8 cellular contexts compared by ENCODE assay signal in genomic region chr1:9294910-9295636, GRCh38. TPM values are rescaled to one million over a fixed set of nuclear protein-coding genes. Genes with fewer than 3 reads are reported as not detected.
DNase-seq lines count a peak whose midpoint lies in the region; ATAC-seq and TF ChIP-seq lines count a peak whose summit lies in the region.
"Had no signal": no experiment of that assay in that cellular context is flagged by ENCODE, and none has a peak within 500 bp of the region (broad histone marks: within the 10 kb centered on the region; RNA-seq: fewer than 3 reads in every experiment).

No MANE protein-coding gene starts in this region.

- no peak overlapping the region for H2AFZ ChIP-seq in osteoblast (ENCODE audit: low read length)

- no peak overlapping the region for H3K27ac ChIP-seq in endodermal cell (ENCODE audit: low read depth, low read length)
- peak overlapping the region; percentile 26 for H3K27ac ChIP-seq in osteoblast (ENCODE audit: low read depth, low read length)

- no peak for ATAC-seq in HG03097 (IDR thresholded peaks at IDR 0.05; ENCODE audit: low FRiP score, unreplicated experiment)
- no peak for ATAC-seq in GM21447 (IDR thresholded peaks at IDR 0.05; ENCODE audit: unreplicated experiment)

- no peak overlapping the region for H3K27ac Mint-ChIP-seq in endodermal cell
- H3K27ac Mint-ChIP-seq: natural killer cell treated with Interleukin-12 subunit alpha and Interleukin-12 subunit beta and Interleukin-15 and Interleukin-18, amount 100 ng/mL, for 72 hours had no signal

- peaks cover 62% of the 10 kb centered on the region for H3K79me2 ChIP-seq in osteoblast (ENCODE audit: insufficient read depth, low read length)

- H3K27me3 Mint-ChIP-seq in endodermal cell (ENCODE audit: insufficient read depth), result peaks cover 7% of the 10 kb centered on the region

- H3K9ac ChIP-seq in endodermal cell (ENCODE audit: extremely low read depth, low read length, poor library complexity, severe bottlenecking), result no peak overlapping the region

- 80 to 84% methylated on average over 3 to 6 of the region's 10 CpGs for WGBS in endodermal cell (ENCODE audit: insufficient coverage in 1 of 2, insufficient read length in 1 of 2), 2 experiments

- peak; percentile 10 for TF ChIP-seq CTCF in GM10266 (IDR thresholded peaks at IDR 0.05; ENCODE audit: control insufficient read depth, insufficient read depth, low read depth, missing control alignments)
- peak; percentile 23 for TF ChIP-seq CTCF in endodermal cell (conservative IDR thresholded peaks at IDR 0.05)
- peak; percentile 30 for TF ChIP-seq CTCF in osteoblast (IDR thresholded peaks at IDR 0.05; ENCODE audit: extremely low read depth, low read depth, low read length)

- H3K27me3 ChIP-seq in endodermal cell (ENCODE audit: control insufficient read depth, insufficient read depth, low read length, poor library complexity, severe bottlenecking), result no peaks in the 10 kb centered on the region
- H3K27me3 ChIP-seq in osteoblast (ENCODE audit: insufficient read depth, low read length), result no peaks in the 10 kb centered on the region

- H3K4me3 ChIP-seq in endodermal cell (ENCODE audit: low read length), result peak overlapping the region; percentile 93
- peak overlapping the region; percentile 77 for H3K4me3 ChIP-seq in osteoblast (ENCODE audit: insufficient read depth, low read length)

- H4K20me1 ChIP-seq in osteoblast (ENCODE audit: insufficient read depth, low read length), result peaks cover 48% of the 10 kb centered on the region

- H3K4me1 Mint-ChIP-seq in endodermal cell, result peaks cover 14% of the 10 kb centered on the region

- H3K36me3 ChIP-seq in endodermal cell (ENCODE audit: control insufficient read depth, insufficient read depth, low read length) (no peaks in the 10 kb centered on the region), osteoblast (ENCODE audit: insufficient read depth, low read length) (peaks cover 5% of the 10 kb centered on the region)

- H3K9me3 Mint-ChIP-seq in endodermal cell, result no peaks in the 10 kb centered on the region
- H3K9me3 Mint-ChIP-seq: natural killer cell treated with Interleukin-12 subunit alpha and Interleukin-12 subunit beta and Interleukin-15 and Interleukin-18, amount 100 ng/mL, for 72 hours had no signal

- no peaks in the 10 kb centered on the region for H3K36me3 Mint-ChIP-seq in endodermal cell (ENCODE audit: low read depth)
- H3K36me3 Mint-ChIP-seq: natural killer cell treated with Interleukin-12 subunit alpha and Interleukin-12 subunit beta and Interleukin-15 and Interleukin-18, amount 100 ng/mL, for 72 hours had no signal

- H3K9me3 ChIP-seq in endodermal cell (ENCODE audit: control insufficient read depth, low read length) (no peaks in the 10 kb centered on the region), osteoblast (ENCODE audit: low read depth, low read length) (no peaks in the 10 kb centered on the region)

- no peak overlapping the region for H3K4me3 Mint-ChIP-seq in endodermal cell
- H3K4me3 Mint-ChIP-seq: natural killer cell treated with Interleukin-12 subunit alpha and Interleukin-12 subunit beta and Interleukin-15 and Interleukin-18, amount 100 ng/mL, for 72 hours had no signal

- DNase-seq in GM10266 (ENCODE audit: extremely low spot score) (peak; percentile 73), NCI-H2227 (lab: John Stamatoyannopoulos, UW; ENCODE audit: unreplicated experiment) (peak; percentile 35), endodermal cell (no peak), osteoblast (ENCODE audit: insufficient read length, low spot score, missing footprints) (peak; percentile 76), activated gamma-delta T cell (lab: John Stamatoyannopoulos, UW) (no peak)

- H3K4me1 ChIP-seq in endodermal cell (ENCODE audit: control insufficient read depth, insufficient read depth, low read length) (peaks cover 4% of the 10 kb centered on the region), osteoblast (ENCODE audit: insufficient read depth, low read length) (peaks cover 38% of the 10 kb centered on the region)

- H3K4me2 ChIP-seq in osteoblast (ENCODE audit: insufficient read depth, low read length), result peak overlapping the region; percentile 96

RNA-seq across cellular contexts. Expression of gene SPSB1, which starts 2.4 kb away (rescaled TPM):
- total RNA-seq in endodermal cell (10 to 100 TPM; 20.4 to 26.9 TPM), osteoblast (14.7 and 23.2 TPM in 2 replicates)
- polyA plus RNA-seq in endodermal cell (2013, experiment 1 of 2), result 10.5 TPM
- polyA plus RNA-seq in endodermal cell (2013, experiment 2 of 2), result 10.7 TPM

Comparison
In these comparisons a context has a peak if more than half of its experiments do, and no peak if none do; other contexts are left out.
1. DNase-seq: peak in GM10266 (single experiment), NCI-H2227 (single experiment) and osteoblast (single experiment); none in endodermal cell (single experiment) and activated gamma-delta T cell (single experiment).
2. Peak in every context shown above with its lines, with median percentiles within 50 percentile points of each other: CTCF ChIP-seq.